In the genomic region with DNA sequence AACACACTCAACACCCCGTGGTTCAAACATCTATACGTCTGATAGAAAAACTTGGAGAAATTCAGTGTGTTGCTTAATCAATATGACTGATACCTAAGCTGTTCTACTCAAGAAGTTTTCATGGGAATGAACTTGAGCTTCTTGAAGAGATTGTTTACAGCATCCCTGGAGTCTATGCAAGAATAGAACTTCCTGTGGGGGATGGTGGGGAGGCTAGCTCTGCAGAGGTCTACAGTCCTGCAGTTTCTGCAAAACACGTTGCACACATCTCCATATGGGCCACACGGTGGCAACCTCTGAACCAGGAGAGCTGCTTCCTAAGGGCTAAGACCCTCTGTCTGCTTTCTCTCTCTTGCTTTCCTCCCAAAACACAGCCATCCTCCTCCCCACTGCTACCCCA, we compare ENCODE assay signal across 10 cellular contexts. TPM values are rescaled to one million over a fixed set of nuclear protein-coding genes. Genes with fewer than 3 reads are reported as not detected.
DNase-seq lines count a peak whose midpoint lies in the region; ATAC-seq and TF ChIP-seq lines count a peak whose summit lies in the region.
"Had no signal": no experiment of that assay in that cellular context is flagged by ENCODE, and none has a peak within 500 bp of the region (broad histone marks: within the 10 kb centered on the region; RNA-seq: fewer than 3 reads in every experiment).

No MANE protein-coding gene starts in this region.

- no peak for TF ChIP-seq POLR2A in erythroblast (IDR thresholded peaks at IDR 0.05; ENCODE audit: low read length)
- no peak for TF ChIP-seq POLR2A in prostate gland (IDR thresholded peaks at IDR 0.05)

- H3K9me3 ChIP-seq in A673 (ENCODE audit: low read depth, low read length, poor library complexity, severe bottlenecking) (no peaks in the 10 kb centered on the region), DOHH2 (ENCODE audit: control insufficient read depth, insufficient read depth, low read length) (no peaks in the 10 kb centered on the region), PC-3 (ENCODE audit: low read length) (no peaks in the 10 kb centered on the region), prostate gland (no peaks in the 10 kb centered on the region)

- H3K9me2 ChIP-seq in DOHH2 (replicated peaks; ENCODE audit: control insufficient read depth, low read length) = no peaks in the 10 kb centered on the region
- no peaks in the 10 kb centered on the region for H3K9me2 ChIP-seq in PC-3 (replicated peaks; ENCODE audit: low read length)

- H3K4me2 ChIP-seq in DOHH2 (ENCODE audit: low read length) (peak overlapping the region; percentile 72), PC-3 (ENCODE audit: low read length) (no peak overlapping the region)

- no TSS peak for BruUV-seq in A673 (replicated peaks; lab: Mats Ljungman, UMichigan)
- BruUV-seq in PC-3 (replicated peaks; lab: Mats Ljungman, UMichigan) = no TSS peak

- peak; percentile 57 for DNase-seq in A673 (ENCODE audit: low spot score)
- DNase-seq in PC-3 = peak; percentile 31
- DNase-seq in erythroblast (lab: John Stamatoyannopoulos, UW) = peak; percentile 13 to 17
- DNase-seq in prostate gland (ENCODE audit: low spot score) = no peak
- DNase-seq in COLO668 (lab: John Stamatoyannopoulos, UW; ENCODE audit: unreplicated experiment) = no peak
- DNase-seq in NCI-H2196 (lab: John Stamatoyannopoulos, UW; ENCODE audit: unreplicated experiment) = no peak
- DNase-seq: NCI-H1417 had no signal

- ATAC-seq in PC-3 = no peak
- no peak for ATAC-seq in GM21447 (IDR thresholded peaks at IDR 0.05; ENCODE audit: unreplicated experiment)

- H3K27ac ChIP-seq in A673 (ENCODE audit: low read depth, low read length, poor library complexity, severe bottlenecking) = no peak overlapping the region
- peak overlapping the region; percentile 28 for H3K27ac ChIP-seq in DOHH2 (ENCODE audit: low read depth, low read length)
- H3K27ac ChIP-seq in PC-3 (ENCODE audit: low read length) = no peak overlapping the region
- no peak overlapping the region for H3K27ac ChIP-seq in prostate gland
- H3K27ac ChIP-seq: epithelial cell of prostate had no signal

- WGBS in prostate gland = 69% methylated on average over 4 of the region's 4 CpGs

- H3K27me3 ChIP-seq in A673 (replicated peaks; ENCODE audit: insufficient read depth, low read depth, low read length, poor library complexity) (no peaks in the 10 kb centered on the region), DOHH2 (ENCODE audit: control insufficient read depth, low read length) (no peaks in the 10 kb centered on the region), PC-3 (ENCODE audit: low read length) (no peaks in the 10 kb centered on the region), prostate gland (replicated peaks; ENCODE audit: insufficient read depth) (no peaks in the 10 kb centered on the region)

- POLR2A ChIA-PET in A673 (lab: Charles Lee; ENCODE audit: low non-redundant PET) (no interaction called here), PC-3 (lab: Charles Lee; ENCODE audit: unreplicated experiment) (no interaction called here)

- H3K4me3 ChIP-seq in A673 (ENCODE audit: low read depth, low read length, poor library complexity, severe bottlenecking) (no peak overlapping the region), DOHH2 (ENCODE audit: low read length) (peak overlapping the region; percentile 55), PC-3 (ENCODE audit: low read length) (no peak overlapping the region), prostate gland (no peak overlapping the region)

- H3K79me2 ChIP-seq in DOHH2 (ENCODE audit: control insufficient read depth, low read length) = no peaks in the 10 kb centered on the region
- peaks cover 6% of the 10 kb centered on the region for H3K79me2 ChIP-seq in PC-3 (ENCODE audit: low read length)

- CTCF ChIA-PET in A673 (lab: Charles Lee) = interaction anchor here (0.5 to 1.4 kb wide), 3 partner anchors 30 to 77 kb away, joined by 4 to 11 read pairs (median 4); a partner anchor contains a TSS
- CTCF ChIA-PET in PC-3 (lab: Charles Lee) = interaction anchor here (0.6 kb wide), 1 partner anchor 78 kb away, joined by 5 read pairs; no protein-coding TSS in a partner anchor

- intact Hi-C loops in A673 (cut with micrococcal nuclease; ENCODE audit: unreplicated experiment) (no loop called here), PC-3 (cut with micrococcal nuclease) (no loop called here), prostate gland (cut with DNase I) (no loop called here)

- H4K20me1 ChIP-seq in DOHH2 (ENCODE audit: control insufficient read depth, insufficient read depth, low read depth, low read length) (no peaks in the 10 kb centered on the region), PC-3 (ENCODE audit: low read length) (no peaks in the 10 kb centered on the region)

- TF ChIP-seq CTCF in A673 (conservative IDR thresholded peaks at IDR 0.05; ENCODE audit: low read depth, low read length) (peak; percentile 43), DOHH2 (IDR thresholded peaks at IDR 0.05; ENCODE audit: low read depth, low read length, poor library complexity, severe bottlenecking) (peak; percentile 80), PC-3 (conservative IDR thresholded peaks at IDR 0.05; ENCODE audit: low read depth, low read length) (no peak; the same call in 1 of the 2 replicates), prostate gland (IDR thresholded peaks at IDR 0.05) (no peak)

- no peak overlapping the region for H3K9ac ChIP-seq in PC-3 (ENCODE audit: low read length)

- H3K4me1 ChIP-seq in A673 (ENCODE audit: insufficient read depth, low read length, poor library complexity, severe bottlenecking) (peaks cover 4% of the 10 kb centered on the region), DOHH2 (ENCODE audit: control insufficient read depth, low read length) (peaks cover 29% of the 10 kb centered on the region), PC-3 (ENCODE audit: insufficient read depth, low read length) (peaks cover 19% of the 10 kb centered on the region), prostate gland (replicated peaks) (peaks cover 5% of the 10 kb centered on the region)

- H3F3A ChIP-seq in DOHH2 (ENCODE audit: control insufficient read depth, insufficient read depth) = no peaks in the 10 kb centered on the region; the same call in 1 of the 2 replicates
- no peaks in the 10 kb centered on the region for H3F3A ChIP-seq in PC-3 (ENCODE audit: low read length, unreplicated experiment)

- H2AFZ ChIP-seq in PC-3 (ENCODE audit: low read length) = no peak overlapping the region

- H3K36me3 ChIP-seq in A673 (ENCODE audit: insufficient read depth, low read length, poor library complexity, severe bottlenecking) (no peaks in the 10 kb centered on the region), DOHH2 (ENCODE audit: control insufficient read depth, low read length) (peaks cover 5% of the 10 kb centered on the region), PC-3 (ENCODE audit: low read depth, low read length) (peaks cover 24% of the 10 kb centered on the region), prostate gland (peaks cover 0 to 10% of the 10 kb centered on the region in 2 donors)

RNA-seq across cellular contexts. Expression of a gene that starts 32.7 kb away (rescaled TPM):
- total RNA-seq in A673 (2021) (19.2 and 23.4 TPM in 2 replicates), PC-3 (2014; rRNA removed) (13.8 and 18.6 TPM in 2 replicates), prostate gland (10 to 100 TPM in 1 of 2 donors, 1 to 10 TPM in 1; 7.5 to 14.0 TPM)

RNA-seq across cellular contexts. Expression of a gene that starts 48.8 kb away (rescaled TPM):
- 1,064 and 1,085 TPM in 2 replicates for total RNA-seq in A673 (2021)
- 1,114 and 1,509 TPM in 2 replicates for total RNA-seq in PC-3 (2014; rRNA removed)
- 1,000 to 10,000 TPM in 1 of 2 donors, 100 to 1,000 TPM in 1; 897 to 2,172 TPM for total RNA-seq in prostate gland

Comparison
In these comparisons a context has a peak if more than half of its experiments do, and no peak if none do; other contexts are left out.
1. DNase-seq: peak in A673 (single experiment), PC-3 (single experiment) and erythroblast (2 of 2); none in prostate gland (single experiment), COLO668 (single experiment) and NCI-H2196 (single experiment).
2. CTCF ChIP-seq: peak in A673 (single experiment) and DOHH2 (single experiment); none in PC-3 (single experiment) and prostate gland (0 of 4).